Comparison of ENCODE assay signal across 7 cellular contexts in the genomic region with DNA sequence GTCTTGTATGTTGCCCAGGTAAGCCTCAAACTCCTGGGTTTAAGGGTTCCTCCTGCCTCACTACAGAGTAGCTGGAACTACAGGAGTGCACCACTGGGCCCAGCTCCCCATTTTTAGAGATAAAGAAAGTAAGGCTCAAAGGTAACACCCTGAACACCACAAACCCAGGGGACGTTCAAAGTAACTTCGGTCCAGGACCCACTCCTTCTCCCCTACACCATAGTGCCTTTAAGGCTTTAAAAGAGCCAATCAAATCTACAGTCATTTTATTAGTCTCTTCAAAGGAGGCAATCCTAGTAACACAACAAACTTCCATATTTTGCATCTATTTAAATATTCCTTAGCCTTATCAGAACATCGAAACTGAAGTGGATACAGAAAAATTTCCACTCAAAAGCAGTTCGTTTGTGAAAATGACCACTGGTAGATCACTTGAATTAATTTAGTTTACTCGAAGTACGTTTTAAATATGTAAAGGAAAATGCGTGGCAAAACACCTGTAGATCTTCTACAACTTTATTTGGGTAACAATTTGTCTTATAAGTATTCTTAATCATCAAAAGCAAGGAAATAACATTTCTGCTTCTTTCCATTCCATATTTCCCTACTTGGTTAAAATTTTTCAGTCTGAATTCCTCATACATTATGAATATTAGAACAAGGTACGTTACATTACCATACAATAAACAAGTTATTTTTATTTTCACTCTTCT. TPM values are rescaled to one million over a fixed set of nuclear protein-coding genes. Genes with fewer than 3 reads are reported as not detected.
DNase-seq lines count a peak whose midpoint lies in the region; ATAC-seq, FAIRE-seq and TF ChIP-seq lines count a peak whose summit lies in the region.

No MANE protein-coding gene starts in this region.

- no peaks in the 10 kb centered on the region for H3K9me3 ChIP-seq in PC-9 (ENCODE audit: insufficient read depth, low read depth)

- peak overlapping the region; percentile 81 for H3K4me2 ChIP-seq in PC-9

- TF ChIP-seq CTCF in PC-9 (conservative IDR thresholded peaks at IDR 0.05) = no peak
- peak in 1 of 56 donors; percentile 10 for TF ChIP-seq CTCF in dorsolateral prefrontal cortex (IDR thresholded peaks at IDR 0.05 in 54 of 56, conservative IDR thresholded peaks at IDR 0.05 in 2 of 56; ENCODE audit: low read depth in 1 of 56, partially characterized antibody in 56 of 56)

- peak overlapping the region; percentile 86 for H2AFZ ChIP-seq in PC-9

- CTCF ChIA-PET in PC-9 (lab: Charles Lee) = no interaction called here

- peak overlapping the region; percentile 92 to 94 for H3K27ac Mint-ChIP-seq in natural killer cell treated with Interleukin-12 subunit alpha and Interleukin-12 subunit beta and Interleukin-15 and Interleukin-18, amount 100 ng/mL, for 72 hours

- no peaks in the 10 kb centered on the region for H3K36me3 ChIP-seq in PC-9 (ENCODE audit: low read depth)

- H3K27me3 ChIP-seq in PC-9 (ENCODE audit: insufficient read depth, low read depth) (no peaks in the 10 kb centered on the region), dorsolateral prefrontal cortex (no peaks in the 10 kb centered on the region)

- ATAC-seq in natural killer cell treated with Interleukin-12 subunit alpha and Interleukin-12 subunit beta and Interleukin-15 and Interleukin-18, amount 100 ng/mL, for 72 hours = no peak
- ATAC-seq in HG03280 (IDR thresholded peaks at IDR 0.05; ENCODE audit: unreplicated experiment) (no peak), HG02759 (IDR thresholded peaks at IDR 0.05; ENCODE audit: unreplicated experiment) (no peak)

- H3K4me1 ChIP-seq in PC-9 (replicated peaks; ENCODE audit: insufficient read depth) = peaks cover 36% of the 10 kb centered on the region

- H3K36me3 Mint-ChIP-seq in natural killer cell treated with Interleukin-12 subunit alpha and Interleukin-12 subunit beta and Interleukin-15 and Interleukin-18, amount 100 ng/mL, for 72 hours = no peaks in the 10 kb centered on the region

- H3K79me2 ChIP-seq in PC-9 (ENCODE audit: low read depth) = peaks cover 65% of the 10 kb centered on the region

- no peaks in the 10 kb centered on the region for H4K20me1 ChIP-seq in PC-9 (ENCODE audit: insufficient read depth)

- H3K4me3 ChIP-seq in PC-9 (peak overlapping the region; percentile 94), dorsolateral prefrontal cortex (peak overlapping the region; percentile 56 to 93 (median 77))

- no peak for TF ChIP-seq POLR2A in GM12892 (IDR thresholded peaks at IDR 0.05; ENCODE audit: low read depth, low read length)

- H3K27ac ChIP-seq in PC-9 = peak overlapping the region; percentile 80
- H3K27ac ChIP-seq in dorsolateral prefrontal cortex = peak overlapping the region in 58 of 59 donors; percentile 4 to 100 (median 99)

- intact Hi-C loops in PC-9 (cut with micrococcal nuclease; ENCODE audit: unreplicated experiment) = loop anchor here (5.0 kb wide), 4 partner anchors 123 to 1197 kb away; a partner anchor contains a TSS
- intact Hi-C loops in dorsolateral prefrontal cortex (cut with DNase I) = loop anchor here in 1 of 2 donors (5.0 kb wide), 3 partner anchors 67 to 498 kb away; a partner anchor contains a TSS

- peak; percentile 36 for FAIRE-seq in GM12892 (lab: Jason Lieb, UNC)

- H3K4me1 Mint-ChIP-seq in natural killer cell treated with Interleukin-12 subunit alpha and Interleukin-12 subunit beta and Interleukin-15 and Interleukin-18, amount 100 ng/mL, for 72 hours (ENCODE audit: low read depth in 2 of 2) = peaks cover 49 to 61% of the 10 kb centered on the region in 2 donors

- DNase-seq in GM12892 (ENCODE audit: insufficient read length) = no peak
- peak in 1 of 2 experiments; percentile 14 for DNase-seq in PC-9
- DNase-seq in dorsolateral prefrontal cortex = peak in 1 of 10 donors; percentile 17
- DNase-seq in natural killer cell treated with Interleukin-12 subunit alpha and Interleukin-12 subunit beta and Interleukin-15 and Interleukin-18, amount 100 ng/mL, for 72 hours (ENCODE audit: low spot score) = no peak
- no peak for DNase-seq in SIG-M5 treated with dmso at 0.1 percent for 504 hours (lab: John Stamatoyannopoulos, UW; ENCODE audit: unreplicated experiment)

- peaks cover 27% of the 10 kb centered on the region for H3F3A ChIP-seq in PC-9 (ENCODE audit: insufficient read depth, low read depth)

- TSS peak; percentile 35 for BruUV-seq in PC-9 (replicated peaks; lab: Mats Ljungman, UMichigan)

- H3K27me3 Mint-ChIP-seq in natural killer cell treated with Interleukin-12 subunit alpha and Interleukin-12 subunit beta and Interleukin-15 and Interleukin-18, amount 100 ng/mL, for 72 hours = no peaks in the 10 kb centered on the region

- no peaks in the 10 kb centered on the region for H3K9me3 Mint-ChIP-seq in natural killer cell treated with Interleukin-12 subunit alpha and Interleukin-12 subunit beta and Interleukin-15 and Interleukin-18, amount 100 ng/mL, for 72 hours

- no peaks in the 10 kb centered on the region for H3K9me2 ChIP-seq in PC-9 (ENCODE audit: insufficient read depth)

- H3K4me3 Mint-ChIP-seq in natural killer cell treated with Interleukin-12 subunit alpha and Interleukin-12 subunit beta and Interleukin-15 and Interleukin-18, amount 100 ng/mL, for 72 hours = peak overlapping the region; percentile 92

- POLR2A ChIA-PET in PC-9 (lab: Charles Lee; ENCODE audit: unreplicated experiment) = no interaction called here

RNA-seq across cellular contexts. Expression of a gene that starts 1.8 kb away (rescaled TPM):
- polyA plus RNA-seq in GM12892 (2012; ENCODE audit: missing spikeins) = 14.1 TPM
- 34.5 and 39.3 TPM in 2 replicates for total RNA-seq in PC-9 (2021)
- total RNA-seq in dorsolateral prefrontal cortex = 10 to 100 TPM; 20.1 to 40.6 (median 31.1) TPM
- 10 to 100 TPM; 48.7 to 88.7 TPM for total RNA-seq in natural killer cell treated with Interleukin-12 subunit alpha and Interleukin-12 subunit beta and Interleukin-15 and Interleukin-18, amount 100 ng/mL, for 72 hours
